ENCODE assay signal across 8 cellular contexts in genomic region chr4:165208741-165209388, GRCh38. TPM values are rescaled to one million over a fixed set of nuclear protein-coding genes. Genes with fewer than 3 reads are reported as not detected.
DNase-seq lines count a peak whose midpoint lies in the region; TF ChIP-seq lines count a peak whose summit lies in the region.

No MANE protein-coding gene starts in this region.

- H3K9ac ChIP-seq in colonic mucosa (ENCODE audit: low read depth in 2 of 2, low read length in 2 of 2) = no peak overlapping the region

- DNase-seq in COLO668 (lab: John Stamatoyannopoulos, UW; ENCODE audit: unreplicated experiment) (peak; percentile 13), NCI-H1092 treated with DMSO at 0.1 percent for 48 hours (lab: John Stamatoyannopoulos, UW) (peak; percentile 75), astrocyte of the cerebellum (ENCODE audit: low read depth) (no peak), midbrain (lab: John Stamatoyannopoulos, UW) (peak; percentile 36), colonic mucosa (no peak), iPS-NIHi11 (ENCODE audit: low spot score) (no peak), lower leg skin (ENCODE audit: low spot score in 2 of 2) (no peak), WERI-Rb-1 (no peak)

- TF ChIP-seq CTCF in astrocyte of the cerebellum (IDR thresholded peaks at IDR 0.05; ENCODE audit: low read depth, low read length, missing control alignments) = no peak
- TF ChIP-seq CTCF in colonic mucosa (IDR thresholded peaks at IDR 0.05) = no peak
- no peak for TF ChIP-seq CTCF in lower leg skin (IDR thresholded peaks at IDR 0.05)
- no peak for TF ChIP-seq CTCF in WERI-Rb-1 (IDR thresholded peaks at IDR 0.05; ENCODE audit: low read depth, low read length)

- H3K27me3 ChIP-seq in colonic mucosa (no peaks in the 10 kb centered on the region), WERI-Rb-1 (ENCODE audit: insufficient read depth, low read depth, severe bottlenecking) (no peaks in the 10 kb centered on the region)

- 58 to 62% methylated on average over 10 of the region's 10 CpGs for WGBS in lower leg skin, 2 donors

- H3K36me3 ChIP-seq in colonic mucosa (no peaks in the 10 kb centered on the region), WERI-Rb-1 (no peaks in the 10 kb centered on the region)

- H3K27ac ChIP-seq in colonic mucosa (no peak overlapping the region), WERI-Rb-1 (no peak overlapping the region)

- no peak for TF ChIP-seq POLR2A in lower leg skin (IDR thresholded peaks at IDR 0.05)

- no peaks in the 10 kb centered on the region for H3K4me1 ChIP-seq in colonic mucosa

- H3K9me3 ChIP-seq in colonic mucosa (no peaks in the 10 kb centered on the region), WERI-Rb-1 (ENCODE audit: severe bottlenecking) (no peaks in the 10 kb centered on the region)

- intact Hi-C loops in colonic mucosa (cut with DNase I) (loop anchor here (10.0 kb wide), 1 partner anchor 116 kb away; the partner anchor contains the start of gene MSMO1), lower leg skin (cut with DNase I; ENCODE audit: low total_unique reads) (loop anchor here (10.0 kb wide), 1 partner anchor 116 kb away; the partner anchor contains the start of gene MSMO1)

- in situ Hi-C loops in astrocyte of the cerebellum (cut with HindIII; ENCODE audit: low sequenced_read_pairs) = loop anchor here (10.0 kb wide), 1 partner anchor 74 kb away; no protein-coding TSS in a partner anchor

- H3K4me3 ChIP-seq in astrocyte of the cerebellum (ENCODE audit: low read depth, low read length) = peak overlapping the region; percentile 83
- H3K4me3 ChIP-seq in colonic mucosa = no peak overlapping the region
- no peak overlapping the region for H3K4me3 ChIP-seq in lower leg skin (ENCODE audit: low read depth, poor library complexity, severe bottlenecking)
- H3K4me3 ChIP-seq in WERI-Rb-1 (ENCODE audit: low read depth, low read length) = no peak overlapping the region

RNA-seq across cellular contexts. Expression of gene KLHL2, which starts 1.5 kb away (rescaled TPM):
- total RNA-seq in colonic mucosa (10 to 100 TPM in 1 of 2 donors, 1 to 10 TPM in 1; 8.6 to 11.1 TPM), lower leg skin (10 to 100 TPM; 15.1 to 15.9 (median 15.7) TPM)

Comparison
In these comparisons a context has a peak if more than half of its experiments do, and no peak if none do; other contexts are left out.
1. DNase-seq: peak in COLO668 (single experiment), NCI-H1092 treated with DMSO at 0.1 percent for 48 hours (single experiment) and midbrain (single experiment); none in astrocyte of the cerebellum (single experiment), colonic mucosa (single experiment), iPS-NIHi11 (single experiment), lower leg skin (0 of 2) and WERI-Rb-1 (single experiment).